In the genomic region with DNA sequence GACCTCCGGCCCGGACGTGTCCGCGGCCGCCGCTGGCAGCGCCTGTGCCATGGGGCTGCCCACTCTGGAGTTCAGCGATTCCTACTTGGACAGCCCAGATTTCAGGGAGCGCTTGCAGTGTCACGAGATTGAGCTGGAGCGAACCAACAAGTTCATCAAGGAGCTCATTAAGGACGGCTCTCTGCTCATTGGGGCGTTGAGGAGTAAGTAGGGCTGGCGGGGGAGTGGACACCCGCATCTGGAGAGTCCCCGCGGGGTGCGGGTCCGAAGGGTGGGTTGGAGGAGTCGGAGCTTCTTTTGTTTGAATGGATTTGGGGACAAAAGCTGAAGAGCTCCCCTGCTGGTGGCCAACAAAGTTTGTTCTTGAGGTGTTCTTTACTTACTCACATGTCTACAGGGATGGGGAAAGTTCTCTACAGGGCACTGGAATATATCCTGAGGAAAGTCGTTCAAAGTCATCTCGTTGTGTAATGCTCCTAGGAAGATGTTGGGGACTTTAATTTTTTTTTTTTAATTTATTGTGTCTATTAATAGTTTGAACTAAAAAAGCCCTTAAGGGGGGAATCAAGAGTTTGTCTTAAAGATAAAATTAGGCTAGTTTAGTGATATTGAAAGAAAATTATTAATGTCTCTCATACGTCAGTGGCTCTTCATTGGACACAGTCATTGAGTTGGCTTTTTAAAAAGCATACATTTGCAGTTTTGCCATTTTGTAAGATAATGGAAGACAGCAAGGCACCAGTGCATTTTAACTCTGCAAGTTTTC, we compare ENCODE assay signal across 8 cellular contexts. TPM values are rescaled to one million over a fixed set of nuclear protein-coding genes. Genes with fewer than 3 reads are reported as not detected.
A peak's percentile ranks its signal among the peaks of the same experiment; 100 is the strongest.
DNase-seq lines count a peak whose midpoint lies in the region; ATAC-seq and TF ChIP-seq lines count a peak whose summit lies in the region.

No MANE protein-coding gene starts in this region.

- in situ Hi-C loops in G401 (cut with HindIII; ENCODE audit: low sequenced_read_pairs): no loop called here

- H3K27ac ChIP-seq in HL-60 (replicated peaks) (no peak overlapping the region), SJSA1 (peak overlapping the region; percentile 62), coronary artery (peak overlapping the region; percentile 66 to 87), layer of hippocampus (ENCODE audit: low read depth, low read length) (peak overlapping the region; percentile 60)

- H3K36me3 ChIP-seq in SJSA1: peaks cover 6% of the 10 kb centered on the region; the same call in 1 of the 2 replicates

- H3K27ac Mint-ChIP-seq in stimulated activated naive B cell treated with anti-CD40 and anti-IgM and Interleukin-4, amounts not matched to agents 10 μg/mL and 1 μg/mL and 100 μg/mL, for 72 hours: peak overlapping the region; percentile 97

- ATAC-seq in GM21390 (IDR thresholded peaks at IDR 0.05; ENCODE audit: unreplicated experiment): peak; percentile 62
- ATAC-seq in stimulated activated naive B cell treated with anti-CD40 and anti-IgM and Interleukin-4, amounts not matched to agents 10 μg/mL and 1 μg/mL and 100 μg/mL, for 72 hours (replicated peaks): peak; percentile 67 to 70

- TF ChIP-seq CTCF in HL-60 (IDR thresholded peaks at IDR 0.05; ENCODE audit: insufficient read depth, low read length): no peak
- peak; percentile 44 for TF ChIP-seq CTCF in coronary artery (IDR thresholded peaks at IDR 0.05)

- H3K4me3 ChIP-seq in HL-60 (replicated peaks; ENCODE audit: insufficient read depth, low read length) (peak overlapping the region; percentile 38), SJSA1 (peak overlapping the region; percentile 89), coronary artery (peak overlapping the region; percentile 83)

- no peaks in the 10 kb centered on the region for H3K36me3 Mint-ChIP-seq in stimulated activated naive B cell treated with anti-CD40 and anti-IgM and Interleukin-4, amounts not matched to agents 10 μg/mL and 1 μg/mL and 100 μg/mL, for 72 hours

- H3K9me3 ChIP-seq in SJSA1 (replicated peaks): no peaks in the 10 kb centered on the region

- peaks cover 19% of the 10 kb centered on the region for H3K4me1 ChIP-seq in SJSA1 (replicated peaks)

- no peaks in the 10 kb centered on the region for H3K9me3 Mint-ChIP-seq in stimulated activated naive B cell treated with anti-CD40 and anti-IgM and Interleukin-4, amounts not matched to agents 10 μg/mL and 1 μg/mL and 100 μg/mL, for 72 hours

- DNase-seq in G401 (ENCODE audit: low spot score): peak; percentile 25
- peak; percentile 7 to 21 for DNase-seq in HL-60 (ENCODE audit: low read depth in 1 of 2, low spot score in 1 of 2)
- peak; percentile 47 to 65 for DNase-seq in SJSA1 (ENCODE audit: low read depth in 1 of 2, low spot score in 2 of 2)
- DNase-seq in coronary artery (ENCODE audit: low spot score): peak; percentile 79
- DNase-seq in stimulated activated naive B cell treated with anti-CD40 and anti-IgM and Interleukin-4, amounts not matched to agents 10 μg/mL and 1 μg/mL and 100 μg/mL, for 72 hours: peak; percentile 55
- DNase-seq in occipital lobe (lab: John Stamatoyannopoulos, UW): no peak

- H3K4me1 Mint-ChIP-seq in stimulated activated naive B cell treated with anti-CD40 and anti-IgM and Interleukin-4, amounts not matched to agents 10 μg/mL and 1 μg/mL and 100 μg/mL, for 72 hours: peaks cover 34 to 63% of the 10 kb centered on the region in 2 donors

- H3K27me3 ChIP-seq in HL-60 (ENCODE audit: insufficient read depth, poor library complexity, severe bottlenecking) (peaks cover 5% of the 10 kb centered on the region), SJSA1 (replicated peaks) (no peaks in the 10 kb centered on the region), layer of hippocampus (ENCODE audit: control insufficient read depth, insufficient read depth, low read length) (no peaks in the 10 kb centered on the region)

- H3K27me3 Mint-ChIP-seq in stimulated activated naive B cell treated with anti-CD40 and anti-IgM and Interleukin-4, amounts not matched to agents 10 μg/mL and 1 μg/mL and 100 μg/mL, for 72 hours: no peaks in the 10 kb centered on the region

- peak overlapping the region; percentile 98 for H3K4me3 Mint-ChIP-seq in stimulated activated naive B cell treated with anti-CD40 and anti-IgM and Interleukin-4, amounts not matched to agents 10 μg/mL and 1 μg/mL and 100 μg/mL, for 72 hours

RNA-seq across cellular contexts. Expression of gene ARHGAP42, which starts 0.7 kb away (rescaled TPM):
- total RNA-seq in G401 (2014; rRNA removed; shearing (Covaris generic)): not detected in 2 replicates
- total RNA-seq in SJSA1 (2014; rRNA removed; shearing (Covaris generic)): 17.2 and 20.3 TPM in 2 replicates
- total RNA-seq in occipital lobe: 7.2 TPM

Comparison
In these comparisons a context has a peak if more than half of its experiments do, and no peak if none do; other contexts are left out.
1. H3K4me3 ChIP-seq: peak in every context shown above with its lines; median percentile 89 in SJSA1; 83 in coronary artery; 38 in HL-60.